Comparison of ENCODE assay signal across 10 cellular contexts in genomic region chr2:164757934-164758695, GRCh38.
A peak's percentile ranks its signal among the peaks of the same experiment; 100 is the strongest.
DNase-seq lines count a peak whose midpoint lies in the region; ATAC-seq, FAIRE-seq and TF ChIP-seq lines count a peak whose summit lies in the region.
"Had no signal": no experiment of that assay in that cellular context is flagged by ENCODE, and none has a peak within 500 bp of the region (broad histone marks: within the 10 kb centered on the region; RNA-seq: fewer than 3 reads in every experiment).

No MANE protein-coding gene starts in this region.

- no peak overlapping the region for H3K27ac Mint-ChIP-seq in activated CD8-positive, alpha-beta memory T cell treated with anti-CD3 and anti-CD28 coated beads, Interleukin-2, amount 10 ng/mL, durations not matched to agents 7 days and 5 days

- DNase-seq in EL (peak; percentile 44), OCI-M1 (lab: John Stamatoyannopoulos, UW) (peak; percentile 67), fibroblast of peridontal ligament (ENCODE audit: extremely low read depth) (peak; percentile 87), renal cortical epithelial cell (ENCODE audit: low read depth) (peak; percentile 72), T1000 (lab: John Stamatoyannopoulos, UW) (no peak), H54 (ENCODE audit: insufficient read length, low spot score) (no peak)
- DNase-seq in activated CD8-positive, alpha-beta memory T cell treated with anti-CD3 and anti-CD28 coated beads, Interleukin-2, amount 50 U/mL, for 4 hours = no peak
- no peak for DNase-seq in activated CD8-positive, alpha-beta memory T cell treated with anti-CD3 and anti-CD28 coated beads, Interleukin-2, amount 10 ng/mL, durations not matched to agents 7 days and 5 days
- DNase-seq: activated T-cell treated with anti-CD3 and anti-CD28 coated beads for 4 hours, Peyer's patch had no signal

- no peaks in the 10 kb centered on the region for H3K36me3 Mint-ChIP-seq in activated CD8-positive, alpha-beta memory T cell treated with anti-CD3 and anti-CD28 coated beads, Interleukin-2, amount 10 ng/mL, durations not matched to agents 7 days and 5 days

- ATAC-seq in activated CD8-positive, alpha-beta memory T cell treated with anti-CD3 and anti-CD28 coated beads, Interleukin-2, amount 10 ng/mL, durations not matched to agents 7 days and 5 days = no peak

- TF ChIP-seq POLR2A in H54 (IDR thresholded peaks at IDR 0.05; ENCODE audit: low read depth, low read length) = no peak

- CTCF ChIA-PET in activated CD8-positive, alpha-beta memory T cell treated with anti-CD3 and anti-CD28 coated beads, Interleukin-2, amount 10 ng/mL, durations not matched to agents 7 days and 5 days (lab: Charles Lee) = no interaction called here

- no peaks in the 10 kb centered on the region for H3K4me1 Mint-ChIP-seq in activated CD8-positive, alpha-beta memory T cell treated with anti-CD3 and anti-CD28 coated beads, Interleukin-2, amount 10 ng/mL, durations not matched to agents 7 days and 5 days

- no peak for FAIRE-seq in H54 (lab: Jason Lieb, UNC)

- H3K9me3 Mint-ChIP-seq in activated CD8-positive, alpha-beta memory T cell treated with anti-CD3 and anti-CD28 coated beads, Interleukin-2, amount 10 ng/mL, durations not matched to agents 7 days and 5 days (ENCODE audit: low read depth) = no peaks in the 10 kb centered on the region

- no peak overlapping the region for H3K4me3 Mint-ChIP-seq in activated CD8-positive, alpha-beta memory T cell treated with anti-CD3 and anti-CD28 coated beads, Interleukin-2, amount 10 ng/mL, durations not matched to agents 7 days and 5 days

- H3K27me3 Mint-ChIP-seq in activated CD8-positive, alpha-beta memory T cell treated with anti-CD3 and anti-CD28 coated beads, Interleukin-2, amount 10 ng/mL, durations not matched to agents 7 days and 5 days = no peaks in the 10 kb centered on the region

Comparison
In these comparisons a context has a peak if more than half of its experiments do, and no peak if none do; other contexts are left out.
1. DNase-seq: peak in EL (single experiment), OCI-M1 (single experiment), fibroblast of peridontal ligament (single experiment) and renal cortical epithelial cell (single experiment); none in T1000 (single experiment), H54 (single experiment), activated CD8-positive, alpha-beta memory T cell treated with anti-CD3 and anti-CD28 coated beads, Interleukin-2, amount 50 U/mL, for 4 hours (single experiment) and activated CD8-positive, alpha-beta memory T cell treated with anti-CD3 and anti-CD28 coated beads, Interleukin-2, amount 10 ng/mL, durations not matched to agents 7 days and 5 days (single experiment).